Comparison of ENCODE assay signal across 14 cellular contexts in genomic region chr6:7201444-7201731, GRCh38.
DNase-seq lines count a peak whose midpoint lies in the region; ATAC-seq and TF ChIP-seq lines count a peak whose summit lies in the region.
"Had no signal": no experiment of that assay in that cellular context is flagged by ENCODE, and none has a peak within 500 bp of the region (broad histone marks: within the 10 kb centered on the region; RNA-seq: fewer than 3 reads in every experiment).

No MANE protein-coding gene starts in this region.

- H3K9me3 ChIP-seq in body of pancreas (no peaks in the 10 kb centered on the region), tibial artery (no peaks in the 10 kb centered on the region)

- intact Hi-C loops in body of pancreas (cut with DNase I) (no loop called here), tibial artery (cut with DNase I; ENCODE audit: low total_unique reads) (no loop called here)

- H3K27me3 ChIP-seq in body of pancreas (no peaks in the 10 kb centered on the region), tibial artery (no peaks in the 10 kb centered on the region)

- peaks cover 35% of the 10 kb centered on the region for H3K36me3 Mint-ChIP-seq in stimulated activated naive CD8-positive, alpha-beta T cell treated with anti-CD3 and anti-CD28 coated beads, Interleukin-15, Interleukin-2, amounts not matched to agents 100 ng/mL and 50 ng/mL, for 24 hours (ENCODE audit: low read depth)
- peaks cover 22% of the 10 kb centered on the region for H3K36me3 Mint-ChIP-seq in mesothelial cell of epicardium

- peak overlapping the region; percentile 86 to 90 (median 88) for H3K27ac ChIP-seq in body of pancreas
- no peak overlapping the region for H3K27ac ChIP-seq in tibial artery

- DNase-seq in stimulated activated naive CD8-positive, alpha-beta T cell treated with anti-CD3 and anti-CD28 coated beads, Interleukin-15, Interleukin-2, amounts not matched to agents 100 U/mL and 50 U/mL, for 24 hours, result no peak
- DNase-seq in body of pancreas, result no peak
- DNase-seq in mesothelial cell of epicardium (ENCODE audit: low spot score in 2 of 2, unreplicated experiment in 2 of 2), result no peak
- DNase-seq in NCI-H1417 (lab: John Stamatoyannopoulos, UW), result no peak
- DNase-seq in nucleus accumbens (lab: John Stamatoyannopoulos, UW), result no peak
- no peak for DNase-seq in tibial artery
- DNase-seq in EL, result no peak
- DNase-seq: activated CD8-positive, alpha-beta memory T cell treated with anti-CD3 and anti-CD28 coated beads, Interleukin-2, amount 50 U/mL, for 48 hours; central memory CD4-positive, alpha-beta T cell; DND-41; NCI-H2227 treated with DMSO at 0.1 percent for 48 hours had no signal

- H3K36me3 ChIP-seq in body of pancreas (replicated peaks in 1 of 2; ENCODE audit: insufficient read depth in 1 of 2, low read depth in 2 of 2), result peaks cover 0 to 2% of the 10 kb centered on the region in 2 donors
- H3K36me3 ChIP-seq in tibial artery, result peaks cover 0 to 35% (median 6%) of the 10 kb centered on the region in 3 donors

- H3K4me1 ChIP-seq in body of pancreas, result peaks cover 38% of the 10 kb centered on the region
- peaks cover 0 to 11% (median 0%) of the 10 kb centered on the region in 4 donors for H3K4me1 ChIP-seq in tibial artery

- H3K27me3 Mint-ChIP-seq in stimulated activated naive CD8-positive, alpha-beta T cell treated with anti-CD3 and anti-CD28 coated beads, Interleukin-15, Interleukin-2, amounts not matched to agents 100 ng/mL and 50 ng/mL, for 24 hours, result no peaks in the 10 kb centered on the region
- no peaks in the 10 kb centered on the region for H3K27me3 Mint-ChIP-seq in mesothelial cell of epicardium (ENCODE audit: low read depth)
- H3K27me3 Mint-ChIP-seq: activated naive CD8-positive, alpha-beta T cell had no signal

- TF ChIP-seq CTCF in body of pancreas (IDR thresholded peaks at IDR 0.05) (no peak), mesothelial cell of epicardium (IDR thresholded peaks at IDR 0.05; ENCODE audit: unreplicated experiment) (no peak), tibial artery (IDR thresholded peaks at IDR 0.05) (no peak)

- 15% methylated on average over 2 of the region's 2 CpGs; no CpG with 5 or more reads in 1 of the 2 donors for WGBS in body of pancreas, 2 donors

- no peaks in the 10 kb centered on the region for H3K9me3 Mint-ChIP-seq in stimulated activated naive CD8-positive, alpha-beta T cell treated with anti-CD3 and anti-CD28 coated beads, Interleukin-15, Interleukin-2, amounts not matched to agents 100 ng/mL and 50 ng/mL, for 24 hours
- no peaks in the 10 kb centered on the region for H3K9me3 Mint-ChIP-seq in mesothelial cell of epicardium
- H3K9me3 Mint-ChIP-seq: neural crest cell had no signal

- H3K27ac Mint-ChIP-seq in stimulated activated naive CD8-positive, alpha-beta T cell treated with anti-CD3 and anti-CD28 coated beads, Interleukin-15, Interleukin-2, amounts not matched to agents 100 ng/mL and 50 ng/mL, for 24 hours, result peak overlapping the region; percentile 79
- H3K27ac Mint-ChIP-seq in mesothelial cell of epicardium, result peak overlapping the region; percentile 95

- no peak for ATAC-seq in stimulated activated naive CD8-positive, alpha-beta T cell treated with anti-CD3 and anti-CD28 coated beads, Interleukin-15, Interleukin-2, amounts not matched to agents 100 U/mL and 50 U/mL, for 24 hours
- peak; percentile 28 for ATAC-seq in body of pancreas

- no peak overlapping the region for H3K4me3 Mint-ChIP-seq in stimulated activated naive CD8-positive, alpha-beta T cell treated with anti-CD3 and anti-CD28 coated beads, Interleukin-15, Interleukin-2, amounts not matched to agents 100 ng/mL and 50 ng/mL, for 24 hours
- H3K4me3 Mint-ChIP-seq in mesothelial cell of epicardium, result no peak overlapping the region
- H3K4me3 Mint-ChIP-seq: activated naive CD8-positive, alpha-beta T cell; neural crest cell had no signal

- H3K4me3 ChIP-seq in body of pancreas, result no peak overlapping the region
- H3K4me3 ChIP-seq in tibial artery, result no peak overlapping the region

- H3K4me1 Mint-ChIP-seq in stimulated activated naive CD8-positive, alpha-beta T cell treated with anti-CD3 and anti-CD28 coated beads, Interleukin-15, Interleukin-2, amounts not matched to agents 100 ng/mL and 50 ng/mL, for 24 hours (ENCODE audit: low read depth), result peaks cover 32% of the 10 kb centered on the region
- peaks cover 15% of the 10 kb centered on the region for H3K4me1 Mint-ChIP-seq in mesothelial cell of epicardium
- H3K4me1 Mint-ChIP-seq: neural crest cell had no signal

- peak in 1 of 3 donors; percentile 2 for TF ChIP-seq POLR2A in body of pancreas (IDR thresholded peaks at IDR 0.05)

Comparison
In these comparisons a context has a peak if more than half of its experiments do, and no peak if none do; other contexts are left out.
1. H3K27ac ChIP-seq: peak in body of pancreas (4 of 4); none in tibial artery (0 of 2).